8 cellular contexts compared by ENCODE assay signal in the genomic region with DNA sequence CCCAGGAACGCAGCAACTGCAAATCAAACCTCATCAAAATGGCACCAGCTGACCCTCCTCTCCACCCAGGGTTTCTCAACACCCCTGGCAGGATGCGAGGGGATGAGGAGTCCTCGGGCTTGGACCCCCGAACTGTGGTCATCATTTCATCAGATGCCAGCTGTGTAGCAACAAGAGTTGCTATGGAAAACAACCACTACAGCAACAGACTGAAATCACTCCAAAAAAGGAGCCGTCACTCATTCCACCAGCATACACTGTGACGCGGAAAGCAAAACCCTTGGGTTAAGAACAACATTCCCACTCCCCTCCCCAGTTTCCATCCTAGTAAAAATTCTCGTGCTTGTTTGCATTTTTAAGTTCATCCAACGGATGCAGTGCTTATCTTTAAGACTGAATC. TPM values are rescaled to one million over a fixed set of nuclear protein-coding genes. Genes with fewer than 3 reads are reported as not detected.
A peak's percentile ranks its signal among the peaks of the same experiment; 100 is the strongest.
DNase-seq lines count a peak whose midpoint lies in the region; FAIRE-seq and TF ChIP-seq lines count a peak whose summit lies in the region.

No MANE protein-coding gene starts in this region.

- no peak for TF ChIP-seq CTCF in nephron progenitor cell (IDR thresholded peaks at IDR 0.05)

- H3K27ac ChIP-seq in ACC112 (ENCODE audit: low read depth, low read length) (peak overlapping the region; percentile 97), epithelial cell of prostate (peak overlapping the region; percentile 67)

- H3K4me3 Mint-ChIP-seq in nephron progenitor cell: peak overlapping the region; percentile 36
- H3K4me3 Mint-ChIP-seq in activated T-helper 1 cell treated with anti-CD3 and anti-CD28 coated beads, Interleukin-12 subunit alpha, Interleukin-12 subunit beta, Interleukin-2, Interleukin-4 antibody, amounts not matched to agents 30 ng/mL and 10 ng/mL and 1 ng/mL, durations not matched to agents 14 hours and 24 hours and 36 hours: no peak overlapping the region

- peaks cover 59% of the 10 kb centered on the region for H3K36me3 Mint-ChIP-seq in nephron progenitor cell (ENCODE audit: low read depth)
- H3K36me3 Mint-ChIP-seq in activated T-helper 1 cell treated with anti-CD3 and anti-CD28 coated beads, Interleukin-12 subunit alpha, Interleukin-12 subunit beta, Interleukin-2, Interleukin-4 antibody, amounts not matched to agents 30 ng/mL and 10 ng/mL and 1 ng/mL, durations not matched to agents 14 hours and 24 hours and 36 hours (ENCODE audit: low read depth): peaks cover 31% of the 10 kb centered on the region

- no peak for TF ChIP-seq POLR2A in GM12892 (IDR thresholded peaks at IDR 0.05; ENCODE audit: low read depth, low read length)

- peak overlapping the region; percentile 93 for H3K27ac Mint-ChIP-seq in nephron progenitor cell
- no peak overlapping the region for H3K27ac Mint-ChIP-seq in activated T-helper 1 cell treated with anti-CD3 and anti-CD28 coated beads, Interleukin-12 subunit alpha, Interleukin-12 subunit beta, Interleukin-2, Interleukin-4 antibody, amounts not matched to agents 30 ng/mL and 10 ng/mL and 1 ng/mL, durations not matched to agents 14 hours and 24 hours and 36 hours

- intact Hi-C loops in activated T-helper 1 cell treated with anti-CD3 and anti-CD28 coated beads, Interleukin-12 subunit alpha, Interleukin-12 subunit beta, Interleukin-2, Interleukin-4 antibody, amounts not matched to agents 30 ng/mL and 10 ng/mL and 1 ng/mL, durations not matched to agents 14 hours and 24 hours and 36 hours (cut with micrococcal nuclease): loop anchor here (2.0 kb wide), 2 partner anchors 17 to 39 kb away; a partner anchor contains a TSS

- H3K36me3 ChIP-seq in ACC112 (ENCODE audit: insufficient read depth, low read length): no peaks in the 10 kb centered on the region

- peaks cover 87% of the 10 kb centered on the region for H3K4me1 Mint-ChIP-seq in nephron progenitor cell
- H3K4me1 Mint-ChIP-seq in activated T-helper 1 cell treated with anti-CD3 and anti-CD28 coated beads, Interleukin-12 subunit alpha, Interleukin-12 subunit beta, Interleukin-2, Interleukin-4 antibody, amounts not matched to agents 30 ng/mL and 10 ng/mL and 1 ng/mL, durations not matched to agents 14 hours and 24 hours and 36 hours (ENCODE audit: low read depth): peaks cover 41% of the 10 kb centered on the region

- FAIRE-seq in GM12892 (lab: Jason Lieb, UNC): no peak

- peaks cover 2% of the 10 kb centered on the region for H3K27me3 Mint-ChIP-seq in nephron progenitor cell (ENCODE audit: low read depth, poor library complexity)
- H3K27me3 Mint-ChIP-seq in activated T-helper 1 cell treated with anti-CD3 and anti-CD28 coated beads, Interleukin-12 subunit alpha, Interleukin-12 subunit beta, Interleukin-2, Interleukin-4 antibody, amounts not matched to agents 30 ng/mL and 10 ng/mL and 1 ng/mL, durations not matched to agents 14 hours and 24 hours and 36 hours (ENCODE audit: insufficient read depth): no peaks in the 10 kb centered on the region

- DNase-seq in NCI-H526 treated with DMSO at 0.1 percent for 48 hours (lab: John Stamatoyannopoulos, UW): peak; percentile 10
- DNase-seq in epithelial cell of prostate (ENCODE audit: low read depth, low spot score): no peak
- no peak for DNase-seq in nephron progenitor cell
- no peak for DNase-seq in NCI-H1092 (lab: John Stamatoyannopoulos, UW)
- no peak for DNase-seq in activated T-helper 1 cell treated with anti-CD3 and anti-CD28 coated beads, Interleukin-12 subunit alpha, Interleukin-12 subunit beta, Interleukin-2, Interleukin-4 antibody, amounts not matched to agents 30 ng/mL and 10 ng/mL and 1 ng/mL, durations not matched to agents 14 hours and 24 hours and 36 hours (ENCODE audit: low spot score)
- no peak for DNase-seq in GM12892 (ENCODE audit: insufficient read length)
- no peak for DNase-seq in Ammon's horn (ENCODE audit: low spot score)

- H3K4me1 ChIP-seq in ACC112 (ENCODE audit: control insufficient read depth, insufficient read depth, low read length, unreplicated experiment): peaks cover 65% of the 10 kb centered on the region

- H3K27me3 ChIP-seq in ACC112 (ENCODE audit: insufficient read depth, low read length): no peaks in the 10 kb centered on the region

- peaks cover 11% of the 10 kb centered on the region for H3K9me3 Mint-ChIP-seq in nephron progenitor cell
- no peaks in the 10 kb centered on the region for H3K9me3 Mint-ChIP-seq in activated T-helper 1 cell treated with anti-CD3 and anti-CD28 coated beads, Interleukin-12 subunit alpha, Interleukin-12 subunit beta, Interleukin-2, Interleukin-4 antibody, amounts not matched to agents 30 ng/mL and 10 ng/mL and 1 ng/mL, durations not matched to agents 14 hours and 24 hours and 36 hours

- no peak overlapping the region for H2AFZ ChIP-seq in ACC112 (ENCODE audit: low read length, unreplicated experiment)

- H3K79me2 ChIP-seq in ACC112 (ENCODE audit: control insufficient read depth, insufficient read depth, low read length, unreplicated experiment): peaks cover 61% of the 10 kb centered on the region

- H3K4me3 ChIP-seq in ACC112 (ENCODE audit: low read depth, low read length): peak overlapping the region; percentile 57

RNA-seq across cellular contexts. Expression of a gene that starts 40.1 kb away (rescaled TPM):
- 46.0 and 48.7 TPM in 2 replicates for total RNA-seq in activated T-helper 1 cell treated with anti-CD3 and anti-CD28 coated beads, Interleukin-12 subunit alpha, Interleukin-12 subunit beta, Interleukin-2, Interleukin-4 antibody, amounts not matched to agents 30 ng/mL and 10 ng/mL and 1 ng/mL, durations not matched to agents 14 hours and 24 hours and 36 hours
- polyA plus RNA-seq in GM12892 (2012; ENCODE audit: missing spikeins): 36.5 TPM
